ENCODE assay signal across 10 cellular contexts in the genomic region with DNA sequence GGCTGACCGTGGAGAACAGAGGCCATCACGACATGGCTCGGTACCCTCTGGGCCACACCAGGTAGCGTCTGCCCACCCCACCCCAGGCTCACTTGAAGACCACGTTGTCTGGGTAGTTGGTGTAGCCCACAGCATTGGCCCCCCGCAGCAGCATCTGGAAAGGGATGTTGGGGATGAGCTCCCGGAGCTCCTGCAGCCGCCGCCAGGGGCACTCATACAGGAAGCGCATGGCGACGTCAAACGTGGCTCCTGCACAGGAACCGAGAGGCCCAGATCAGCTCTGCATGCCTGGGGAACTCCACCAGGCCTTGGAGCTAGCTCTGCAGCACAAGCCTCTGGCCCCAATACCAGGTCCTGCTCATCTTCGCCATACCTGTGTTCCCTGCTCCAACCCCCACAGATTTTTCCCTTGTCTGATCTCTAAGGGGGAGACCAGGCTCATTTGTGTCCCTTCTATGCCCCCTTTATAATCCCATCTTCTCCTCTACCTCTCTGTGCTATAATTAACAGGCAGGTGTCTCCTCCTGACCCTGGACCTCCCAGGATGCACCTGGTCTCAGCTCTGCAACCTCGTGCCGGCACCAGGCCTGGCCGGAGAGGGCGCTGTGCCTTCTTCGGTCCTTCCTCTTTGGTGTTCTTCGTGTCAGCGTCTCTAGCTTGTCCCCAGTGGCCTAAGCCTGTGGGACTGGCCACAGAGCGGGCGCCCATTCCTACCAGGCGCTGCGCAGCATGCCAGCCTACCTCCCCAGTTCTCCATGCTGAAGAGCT. TPM values are rescaled to one million over a fixed set of nuclear protein-coding genes. Genes with fewer than 3 reads are reported as not detected.
DNase-seq lines count a peak whose midpoint lies in the region; TF ChIP-seq lines count a peak whose summit lies in the region.
"Had no signal": no experiment of that assay in that cellular context is flagged by ENCODE, and none has a peak within 500 bp of the region (broad histone marks: within the 10 kb centered on the region; RNA-seq: fewer than 3 reads in every experiment).

No MANE protein-coding gene starts in this region.

- TF ChIP-seq CTCF in CD14-positive monocyte (IDR thresholded peaks at IDR 0.05) (peak; percentile 57), GM12874 (IDR thresholded peaks at IDR 0.05; ENCODE audit: insufficient read depth, low read depth, low read length) (peak; percentile 48), PC-9 (conservative IDR thresholded peaks at IDR 0.05) (no peak)

- H3K9me3 Mint-ChIP-seq in CD14-positive monocyte = no peaks in the 10 kb centered on the region
- H3K9me3 Mint-ChIP-seq in T-helper 2 cell treated with Interferon-gamma antibody and Interleukin-4, amounts not matched to agents 5 μg/mL and 100 μg/mL, for 36 hours = no peaks in the 10 kb centered on the region

- H3K4me3 Mint-ChIP-seq in CD14-positive monocyte = peak overlapping the region; percentile 27 to 46
- peak overlapping the region; percentile 15 for H3K4me3 Mint-ChIP-seq in T-helper 2 cell treated with Interferon-gamma antibody and Interleukin-4, amounts not matched to agents 5 μg/mL and 100 μg/mL, for 36 hours

- CTCF ChIA-PET in PC-9 (lab: Charles Lee) = no interaction called here

- peaks cover 27% of the 10 kb centered on the region; the same call in 1 of the 2 replicates for H3F3A ChIP-seq in PC-9 (ENCODE audit: insufficient read depth, low read depth)

- intact Hi-C loops in CD14-positive monocyte (cut with micrococcal nuclease) (no loop called here), PC-9 (cut with micrococcal nuclease; ENCODE audit: unreplicated experiment) (no loop called here)

- DNase-seq in CD14-positive monocyte (ENCODE audit: low spot score) = peak; percentile 45
- no peak for DNase-seq in T-helper 2 cell treated with Interferon-gamma antibody and Interleukin-4, amounts not matched to agents 5 μg/mL and 100 μg/mL, for 36 hours (ENCODE audit: low spot score)
- DNase-seq in iPS-NIHi11 (ENCODE audit: low spot score) = peak; percentile 72
- DNase-seq in MG63 = no peak
- no peak for DNase-seq in PC-9
- no peak for DNase-seq in SK-N-DZ (ENCODE audit: low spot score)
- no peak for DNase-seq in occipital lobe (lab: John Stamatoyannopoulos, UW)
- DNase-seq: NCI-H1436 had no signal

- POLR2A ChIA-PET in PC-9 (lab: Charles Lee; ENCODE audit: unreplicated experiment) = no interaction called here

- H3K36me3 Mint-ChIP-seq in CD14-positive monocyte = peaks cover 4 to 20% of the 10 kb centered on the region in 2 donors
- no peaks in the 10 kb centered on the region for H3K36me3 Mint-ChIP-seq in T-helper 2 cell treated with Interferon-gamma antibody and Interleukin-4, amounts not matched to agents 5 μg/mL and 100 μg/mL, for 36 hours (ENCODE audit: low read depth)

- H3K36me3 ChIP-seq in MG63 = peaks cover 4% of the 10 kb centered on the region
- no peaks in the 10 kb centered on the region for H3K36me3 ChIP-seq in PC-9 (ENCODE audit: low read depth)
- H3K36me3 ChIP-seq: pancreas had no signal

- no peak overlapping the region for H2AFZ ChIP-seq in PC-9

- H3K4me1 Mint-ChIP-seq in CD14-positive monocyte = peaks cover 23% of the 10 kb centered on the region
- H3K4me1 Mint-ChIP-seq in T-helper 2 cell treated with Interferon-gamma antibody and Interleukin-4, amounts not matched to agents 5 μg/mL and 100 μg/mL, for 36 hours (ENCODE audit: low read depth) = peaks cover 12% of the 10 kb centered on the region

- H4K20me1 ChIP-seq in PC-9 (ENCODE audit: insufficient read depth) = no peaks in the 10 kb centered on the region

- H3K9me2 ChIP-seq in PC-9 (ENCODE audit: insufficient read depth) = no peaks in the 10 kb centered on the region

- no TSS peak for BruUV-seq in PC-9 (replicated peaks; lab: Mats Ljungman, UMichigan)

- no peak overlapping the region for H3K4me3 ChIP-seq in MG63
- no peak overlapping the region for H3K4me3 ChIP-seq in PC-9
- H3K4me3 ChIP-seq: pancreas had no signal

- H3K79me2 ChIP-seq in PC-9 (ENCODE audit: low read depth) = no peaks in the 10 kb centered on the region

- no peak overlapping the region for H3K27ac ChIP-seq in PC-9
- H3K27ac ChIP-seq: pancreas had no signal

- H3K4me1 ChIP-seq in PC-9 (replicated peaks; ENCODE audit: insufficient read depth) = peaks cover 28% of the 10 kb centered on the region

- H3K27me3 ChIP-seq in MG63 = no peaks in the 10 kb centered on the region
- no peaks in the 10 kb centered on the region for H3K27me3 ChIP-seq in PC-9 (ENCODE audit: insufficient read depth, low read depth)
- H3K27me3 ChIP-seq: pancreas had no signal

- H3K4me2 ChIP-seq in PC-9 = no peak overlapping the region

- H3K9me3 ChIP-seq in MG63 (no peaks in the 10 kb centered on the region), PC-9 (ENCODE audit: insufficient read depth, low read depth) (no peaks in the 10 kb centered on the region)
- H3K9me3 ChIP-seq: pancreas had no signal

- peak overlapping the region in 2 of 7 donors; percentile 22 to 50 for H3K27ac Mint-ChIP-seq in CD14-positive monocyte
- peak overlapping the region; percentile 78 for H3K27ac Mint-ChIP-seq in T-helper 2 cell treated with Interferon-gamma antibody and Interleukin-4, amounts not matched to agents 5 μg/mL and 100 μg/mL, for 36 hours

- H3K27me3 Mint-ChIP-seq in CD14-positive monocyte (ENCODE audit: low read depth in 3 of 3) = peaks cover 0 to 3% (median 0%) of the 10 kb centered on the region in 3 donors
- no peaks in the 10 kb centered on the region for H3K27me3 Mint-ChIP-seq in T-helper 2 cell treated with Interferon-gamma antibody and Interleukin-4, amounts not matched to agents 5 μg/mL and 100 μg/mL, for 36 hours (ENCODE audit: low read depth)

RNA-seq across cellular contexts. Expression of gene LRFN4, which starts 5.0 kb away (rescaled TPM):
- polyA plus RNA-seq in CD14-positive monocyte = 1 to 10 TPM; 1.0 to 1.7 TPM
- 22.4 and 42.8 TPM in 2 replicates for total RNA-seq in MG63 (2014; rRNA removed; shearing (Covaris generic); ENCODE audit: low replicate concordance)
- total RNA-seq in PC-9 (2021) (13.8 and 26.6 TPM in 2 replicates), occipital lobe (47.7 TPM)
- 34.8 and 35.5 TPM in 2 replicates for polyA plus RNA-seq in SK-N-DZ (2014; cell fraction: cytosol; rRNA removed)
- polyA plus RNA-seq in SK-N-DZ (2014; cell fraction: nucleus; rRNA removed) = 64.6 and 71.5 TPM in 2 replicates

RNA-seq across cellular contexts. Expression of gene RCE1, which starts 8.6 kb away (rescaled TPM):
- 10 to 100 TPM; 20.3 to 22.8 TPM for polyA plus RNA-seq in CD14-positive monocyte
- 16.4 and 17.2 TPM in 2 replicates for total RNA-seq in MG63 (2014; rRNA removed; shearing (Covaris generic); ENCODE audit: low replicate concordance)
- total RNA-seq in PC-9 (2021) = 42.1 and 42.9 TPM in 2 replicates
- 25.7 and 35.1 TPM in 2 replicates for polyA plus RNA-seq in SK-N-DZ (2014; cell fraction: cytosol; rRNA removed)
- 57.7 and 67.7 TPM in 2 replicates for polyA plus RNA-seq in SK-N-DZ (2014; cell fraction: nucleus; rRNA removed)
- total RNA-seq in occipital lobe = 12.2 TPM

Comparison
In these comparisons a context has a peak if more than half of its experiments do, and no peak if none do; other contexts are left out.
1. DNase-seq: peak in CD14-positive monocyte (single experiment) and iPS-NIHi11 (single experiment); none in T-helper 2 cell treated with Interferon-gamma antibody and Interleukin-4, amounts not matched to agents 5 μg/mL and 100 μg/mL, for 36 hours (single experiment), MG63 (single experiment), PC-9 (0 of 2), SK-N-DZ (single experiment) and occipital lobe (single experiment).